1 cellular context compared by ENCODE assay signal in genomic region chr3:157174616-157175498, GRCh38.
TF ChIP-seq lines count a peak whose summit lies in the region.

No MANE protein-coding gene starts in this region.

TF ChIP-seq in GM12878, 131 proteins besides CTCF, POLR2A, EP300 and RAD21 (continued from another document):
- TF ChIP-seq ETV6 (conservative IDR thresholded peaks at IDR 0.05 in 1 of 2, IDR thresholded peaks at IDR 0.05 in 1 of 2; ENCODE audit: borderline replicate concordance in 1 of 2, low read depth in 1 of 2): peak in 1 of 2 experiments; percentile 97; a peak in 2 of 4 replicates
- TF ChIP-seq HDGF (IDR thresholded peaks at IDR 0.05): no peak
- no peak for TF ChIP-seq IRF3 (IDR thresholded peaks at IDR 0.05)
- TF ChIP-seq BMI1 (IDR thresholded peaks at IDR 0.05; ENCODE audit: borderline replicate concordance): no peak
- TF ChIP-seq BRCA1 (IDR thresholded peaks at IDR 0.05; ENCODE audit: low read depth, low read length): no peak
- TF ChIP-seq ATF7 (IDR thresholded peaks at IDR 0.05; ENCODE audit: low read depth): peak; percentile 97
- peak; percentile 98 for TF ChIP-seq CREM (IDR thresholded peaks at IDR 0.05; ENCODE audit: low read depth)
- no peak for TF ChIP-seq SUPT20H (IDR thresholded peaks at IDR 0.05; ENCODE audit: borderline replicate concordance, control insufficient read depth, low read depth, low read length)
- no peak for TF ChIP-seq JUND (IDR thresholded peaks at IDR 0.05; ENCODE audit: low read depth, low read length)
- TF ChIP-seq TCF7 (IDR thresholded peaks at IDR 0.05; ENCODE audit: borderline replicate concordance): no peak; the same call in 1 of the 2 replicates
- TF ChIP-seq JUNB (IDR thresholded peaks at IDR 0.05): peak; percentile 39; the same call in 1 of the 2 replicates
